In genomic region chr17:7016886-7017826, GRCh38 we compare ENCODE assay signal across 10 cellular contexts. TPM values are rescaled to one million over a fixed set of nuclear protein-coding genes. Genes with fewer than 3 reads are reported as not detected.
DNase-seq lines count a peak whose midpoint lies in the region; ATAC-seq, FAIRE-seq and TF ChIP-seq lines count a peak whose summit lies in the region.
"Had no signal": no experiment of that assay in that cellular context is flagged by ENCODE, and none has a peak within 500 bp of the region (broad histone marks: within the 10 kb centered on the region; RNA-seq: fewer than 3 reads in every experiment).

No MANE protein-coding gene starts in this region.

- H3K4me3 ChIP-seq in adrenal gland = peak overlapping the region in 1 of 4 donors; percentile 66
- H3K4me3 ChIP-seq in muscle layer of colon (ENCODE audit: low read depth in 1 of 2, low read length in 2 of 2) = peak overlapping the region in 1 of 2 donors; percentile 95

- no peaks in the 10 kb centered on the region for H3K27me3 Mint-ChIP-seq in activated T-cell treated with anti-CD3 and anti-CD28 coated beads, Interleukin-2, amount 50 U/mL, for 72 hours (ENCODE audit: low read depth)

- H3K27ac ChIP-seq in adrenal gland (peak overlapping the region; percentile 33 to 99 (median 91)), muscle layer of colon (ENCODE audit: low read depth, low read length) (peak overlapping the region; percentile 90), temporal lobe (ENCODE audit: low read depth, low read length) (peak overlapping the region; percentile 83)
- H3K27ac ChIP-seq: VCaP had no signal

- peak overlapping the region; percentile 98 for H3K9ac ChIP-seq in muscle layer of colon (ENCODE audit: low read length)

- H3K9me3 ChIP-seq in adrenal gland (replicated peaks in 1 of 3) (no peaks in the 10 kb centered on the region), muscle layer of colon (ENCODE audit: low read length) (no peaks in the 10 kb centered on the region)

- H3K4me1 ChIP-seq in adrenal gland (replicated peaks in 1 of 2) = peaks cover 32 to 45% of the 10 kb centered on the region in 2 donors
- peaks cover 44% of the 10 kb centered on the region for H3K4me1 ChIP-seq in muscle layer of colon (ENCODE audit: insufficient read depth, low read length)

- H3K27me3 ChIP-seq in adrenal gland (no peaks in the 10 kb centered on the region), muscle layer of colon (ENCODE audit: control insufficient read depth in 1 of 2, insufficient read depth in 2 of 2, low read length in 2 of 2) (peaks cover under 1 to 9% of the 10 kb centered on the region in 2 donors)

- peaks cover 15% of the 10 kb centered on the region in 2 donors for H3K36me3 Mint-ChIP-seq in activated T-cell treated with anti-CD3 and anti-CD28 coated beads, Interleukin-2, amount 50 U/mL, for 72 hours (ENCODE audit: insufficient read depth in 2 of 2)

- H3K27ac Mint-ChIP-seq in activated T-cell treated with anti-CD3 and anti-CD28 coated beads, Interleukin-2, amount 50 U/mL, for 72 hours = peak overlapping the region; percentile 55

- FAIRE-seq in urothelium cell line (lab: Jason Lieb, UNC) = no peak

- ATAC-seq in activated T-cell treated with anti-CD3 and anti-CD28 coated beads, Interleukin-2, amount 50 U/mL, for 72 hours (replicated peaks in 1 of 2) = no peak
- no peak for ATAC-seq in GM21723 (IDR thresholded peaks at IDR 0.05; ENCODE audit: unreplicated experiment)

- TF ChIP-seq POLR2A in adrenal gland (IDR thresholded peaks at IDR 0.05) = no peak

- intact Hi-C loops in adrenal gland (cut with DNase I) = no loop called here

- H3K9me3 Mint-ChIP-seq in activated T-cell treated with anti-CD3 and anti-CD28 coated beads, Interleukin-2, amount 50 U/mL, for 72 hours = no peaks in the 10 kb centered on the region

- H3K4me3 Mint-ChIP-seq in activated T-cell treated with anti-CD3 and anti-CD28 coated beads, Interleukin-2, amount 50 U/mL, for 72 hours = peak overlapping the region; percentile 92

- 62 to 74% (median 70%) methylated on average over 17 to 20 of the region's 20 CpGs for WGBS in adrenal gland, 4 donors

- no peak for DNase-seq in activated T-cell treated with anti-CD3 and anti-CD28 coated beads, Interleukin-2, amount 50 U/mL, for 72 hours
- DNase-seq in activated T-cell treated with anti-CD3 and anti-CD28 coated beads, Interleukin-2, amount 50 U/mL, for 48 hours = no peak
- peak in 2 of 7 donors; percentile 30 to 35 for DNase-seq in adrenal gland
- DNase-seq in hippocampal formation (lab: John Stamatoyannopoulos, UW) = no peak
- no peak for DNase-seq in urothelium cell line (ENCODE audit: low spot score)
- DNase-seq: NCI-H1694 had no signal

- H3K4me1 Mint-ChIP-seq in activated T-cell treated with anti-CD3 and anti-CD28 coated beads, Interleukin-2, amount 50 U/mL, for 72 hours (ENCODE audit: low read depth) = peaks cover 55% of the 10 kb centered on the region

- no peak for TF ChIP-seq CTCF in adrenal gland (IDR thresholded peaks at IDR 0.05)

- H3K36me3 ChIP-seq in adrenal gland (replicated peaks in 1 of 2) (no peaks in the 10 kb centered on the region), muscle layer of colon (ENCODE audit: insufficient read depth, low read length) (peaks cover 10% of the 10 kb centered on the region)

RNA-seq across cellular contexts. Expression of gene RNASEK, which starts 4.7 kb away (rescaled TPM):
- total RNA-seq in activated T-cell treated with anti-CD3 and anti-CD28 coated beads, Interleukin-2, amount 50 U/mL, for 72 hours = 100 to 1,000 TPM; 127 to 160 TPM
- 100 to 1,000 TPM; 206 to 799 (median 570) TPM for total RNA-seq in adrenal gland
- polyA plus RNA-seq in adrenal gland = 100 to 1,000 TPM; 363 to 770 (median 435) TPM
- 26.3 TPM for total RNA-seq in temporal lobe

RNA-seq across cellular contexts. Expression of gene BCL6B, which starts 5.7 kb away (rescaled TPM):
- 1 to 10 TPM; 1.4 to 2.0 TPM for total RNA-seq in activated T-cell treated with anti-CD3 and anti-CD28 coated beads, Interleukin-2, amount 50 U/mL, for 72 hours
- total RNA-seq in adrenal gland = 10 to 100 TPM in 3 of 8 donors, 1 to 10 TPM in 5; 2.9 to 17.0 (median 8.8) TPM
- polyA plus RNA-seq in adrenal gland = 10 to 100 TPM in 1 of 3 donors, 1 to 10 TPM in 2; 3.2 to 14.2 (median 9.3) TPM
- total RNA-seq in temporal lobe = 1.5 TPM

RNA-seq across cellular contexts. Expression of gene SLC16A13, which starts 18.7 kb away (rescaled TPM):
- 1 to 10 TPM; 5.3 to 5.5 TPM for total RNA-seq in activated T-cell treated with anti-CD3 and anti-CD28 coated beads, Interleukin-2, amount 50 U/mL, for 72 hours
- total RNA-seq in adrenal gland = 1 to 10 TPM in 7 of 8 donors, under 1 TPM in 1; 0.97 to 3.2 (median 2.3) TPM
- polyA plus RNA-seq in adrenal gland = 1 to 10 TPM in 2 of 3 donors, under 1 TPM in 1; 0.84 to 3.1 (median 1.3) TPM
- total RNA-seq in temporal lobe = 0.25 TPM

RNA-seq across cellular contexts. Expression of gene ALOX12, which starts 21.3 kb away (rescaled TPM):
- total RNA-seq in activated T-cell treated with anti-CD3 and anti-CD28 coated beads, Interleukin-2, amount 50 U/mL, for 72 hours = not detected
- total RNA-seq in adrenal gland (under 1 TPM in 1 of 8 donors, not detected in 7; 0.23 TPM), temporal lobe (under 0.01 TPM)
- polyA plus RNA-seq in adrenal gland = under 1 TPM in 1 of 3 donors, not detected in 2; 0.16 TPM

RNA-seq across cellular contexts. Expression of gene SLC16A11, which starts 26.7 kb away (rescaled TPM):
- 1 to 10 TPM; 2.0 to 2.9 TPM for total RNA-seq in activated T-cell treated with anti-CD3 and anti-CD28 coated beads, Interleukin-2, amount 50 U/mL, for 72 hours
- total RNA-seq in adrenal gland = 1 to 10 TPM in 2 of 8 donors, under 1 TPM in 4, not detected in 2; 0.18 to 1.1 (median 0.62) TPM
- polyA plus RNA-seq in adrenal gland = 1 to 10 TPM in 2 of 3 donors, not detected in 1; 1.1 to 3.0 TPM
- total RNA-seq in temporal lobe = not detected
